23 cellular contexts compared by ENCODE assay signal in the genomic region with DNA sequence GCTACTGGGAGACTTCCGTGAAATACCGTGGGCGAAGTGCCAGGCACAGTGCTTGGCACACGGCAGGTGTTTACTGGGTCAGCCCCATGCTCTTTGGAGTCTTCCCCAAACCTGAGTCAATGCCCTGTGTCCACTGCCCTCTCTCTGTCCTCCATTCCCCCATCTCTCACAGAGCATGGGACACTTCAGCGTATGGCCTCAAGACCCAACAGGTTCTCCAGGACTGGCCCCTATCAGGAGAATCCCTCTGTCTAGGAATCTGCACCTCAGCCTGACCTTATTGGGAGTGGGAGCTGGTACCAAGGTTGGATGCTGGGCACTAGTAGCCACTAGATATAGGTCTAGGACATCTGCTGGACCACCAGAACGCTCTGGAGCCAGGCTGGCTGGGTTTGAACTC.
"Had no signal": no experiment of that assay in that cellular context is flagged by ENCODE, and none has a peak within 500 bp of the region (broad histone marks: within the 10 kb centered on the region; RNA-seq: fewer than 3 reads in every experiment).

No MANE protein-coding gene starts in this region.

- H3K27me3 ChIP-seq: SJSA1 had no signal

- ATAC-seq: K562 had no signal

- H3K9ac ChIP-seq: KMS-11 had no signal

- H3K9me3 ChIP-seq: SJSA1 had no signal

- H3K4me2 ChIP-seq: KMS-11 had no signal

- H3K36me3 ChIP-seq: SJSA1 had no signal

- H3K27ac Mint-ChIP-seq: IgD-negative memory B cell had no signal

- DNase-seq: Kasumi-1, MM.1S, NCI-H1092 treated with DMSO at 0.1 percent for 48 hours, NCI-H1436, NCI-H187, NCI-H2029, NCI-H2081 treated with DMSO at 0.1 percent for 48 hours, NCI-H2171, NCI-H226, NCI-H510A, NCI-H524 treated with DMSO at 0.1 percent for 48 hours, NCI-H774, Right ventricle myocardium superior, RPMI8226, SIG-M5 had no signal

- H3K4me3 Mint-ChIP-seq: IgD-negative memory B cell had no signal

- H3K9me3 Mint-ChIP-seq: IgD-negative memory B cell had no signal

- H3K27ac ChIP-seq: HL-60, KMS-11, SJSA1, SK-N-MC had no signal

- FAIRE-seq: HTR-8/SVneo, K562, RCC 7860 had no signal

- H3K4me3 ChIP-seq: K562, SJSA1 had no signal
